In the genomic region with DNA sequence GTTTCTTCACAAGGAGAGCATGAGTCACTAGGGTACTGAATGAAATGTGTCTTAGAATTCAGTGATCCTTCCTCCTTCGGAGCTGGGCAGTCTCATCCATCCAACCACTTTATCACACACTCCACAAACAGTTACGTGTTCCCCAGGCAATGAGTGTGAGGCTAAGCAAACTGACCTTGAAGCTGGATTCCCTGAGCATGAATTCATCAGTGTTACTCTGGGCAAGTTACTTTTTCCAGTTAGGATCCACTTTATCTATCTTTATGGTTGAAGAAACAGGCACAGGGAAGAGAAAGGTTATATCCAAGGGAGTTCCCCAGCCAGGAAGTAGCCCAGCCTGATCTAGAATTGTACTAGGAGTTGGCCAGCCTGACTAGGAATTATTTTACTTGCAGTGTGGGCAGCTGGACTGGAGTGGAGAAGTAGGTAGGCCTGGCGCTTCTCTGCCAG, we compare ENCODE assay signal across 12 cellular contexts. TPM values are rescaled to one million over a fixed set of nuclear protein-coding genes. Genes with fewer than 3 reads are reported as not detected.
A peak's percentile ranks its signal among the peaks of the same experiment; 100 is the strongest.
DNase-seq lines count a peak whose midpoint lies in the region; FAIRE-seq and TF ChIP-seq lines count a peak whose summit lies in the region.
"Had no signal": no experiment of that assay in that cellular context is flagged by ENCODE, and none has a peak within 500 bp of the region (broad histone marks: within the 10 kb centered on the region; RNA-seq: fewer than 3 reads in every experiment).

No MANE protein-coding gene starts in this region.

- H3K36me3 ChIP-seq in bronchial epithelial cell (ENCODE audit: control insufficient read depth, insufficient read depth, low read length) = no peaks in the 10 kb centered on the region
- no peaks in the 10 kb centered on the region for H3K36me3 ChIP-seq in keratinocyte (ENCODE audit: control insufficient read depth in 2 of 2, extremely low read depth in 1 of 2, insufficient read depth in 2 of 2, low read length in 2 of 2)
- H3K36me3 ChIP-seq in esophagus muscularis mucosa = no peaks in the 10 kb centered on the region
- H3K36me3 ChIP-seq: sigmoid colon had no signal

- H3K4me3 ChIP-seq in bronchial epithelial cell (ENCODE audit: low read depth, low read length) = no peak overlapping the region
- H3K4me3 ChIP-seq in keratinocyte (ENCODE audit: control insufficient read depth in 2 of 3, extremely low read depth in 1 of 3, insufficient read depth in 2 of 3, low read depth in 1 of 3, low read length in 3 of 3) = no peak overlapping the region
- H3K4me3 ChIP-seq in esophagus muscularis mucosa = no peak overlapping the region
- H3K4me3 ChIP-seq: sigmoid colon had no signal

- H3K27ac ChIP-seq in keratinocyte (ENCODE audit: control insufficient read depth, insufficient read depth, low read length) (no peak overlapping the region), esophagus muscularis mucosa (replicated peaks in 1 of 4) (no peak overlapping the region)
- H3K27ac ChIP-seq: sigmoid colon, VCaP had no signal

- no peak overlapping the region for H3K9ac ChIP-seq in keratinocyte (ENCODE audit: control insufficient read depth, extremely low read depth, insufficient read depth, low read length)

- intact Hi-C loops in esophagus muscularis mucosa (cut with DNase I) = no loop called here

- no peaks in the 10 kb centered on the region for H3K27me3 ChIP-seq in bronchial epithelial cell (ENCODE audit: control insufficient read depth, insufficient read depth, low read length)
- no peaks in the 10 kb centered on the region for H3K27me3 ChIP-seq in keratinocyte (ENCODE audit: control insufficient read depth, extremely low read depth, insufficient read depth, low read length)
- peaks cover 0 to 10% (median 0%) of the 10 kb centered on the region in 4 donors for H3K27me3 ChIP-seq in esophagus muscularis mucosa
- H3K27me3 ChIP-seq: sigmoid colon had no signal

- FAIRE-seq in bronchial epithelial cell (lab: Jason Lieb, UNC) = peak; percentile 85
- FAIRE-seq in keratinocyte (lab: Jason Lieb, UNC) = peak; percentile 43
- peak; percentile 86 for FAIRE-seq in urothelium cell line (lab: Jason Lieb, UNC)

- H3K9me1 ChIP-seq in keratinocyte (ENCODE audit: control insufficient read depth, extremely low read depth, insufficient read depth, low read length) = no peaks in the 10 kb centered on the region

- 61% methylated on average over 3 of the region's 3 CpGs for WGBS in esophagus muscularis mucosa

- no peaks in the 10 kb centered on the region for H3K9me3 ChIP-seq in keratinocyte (ENCODE audit: control insufficient read depth, low read depth, low read length)
- H3K9me3 ChIP-seq in esophagus muscularis mucosa = no peaks in the 10 kb centered on the region
- H3K9me3 ChIP-seq: sigmoid colon had no signal

- H4K20me1 ChIP-seq in keratinocyte (ENCODE audit: control insufficient read depth, extremely low read depth, insufficient read depth, low read length) = no peaks in the 10 kb centered on the region

- peaks cover 15% of the 10 kb centered on the region for H3K4me1 ChIP-seq in keratinocyte (ENCODE audit: control insufficient read depth, extremely low read depth, insufficient read depth, low read length)
- H3K4me1 ChIP-seq in esophagus muscularis mucosa = no peaks in the 10 kb centered on the region
- H3K4me1 ChIP-seq: sigmoid colon had no signal

- DNase-seq in HT-29 (ENCODE audit: low spot score) (peak; percentile 93), bronchial epithelial cell (ENCODE audit: low read depth) (peak; percentile 95), keratinocyte (ENCODE audit: low read depth, low spot score) (no peak), urothelium cell line (ENCODE audit: low spot score) (peak; percentile 42), cortex of kidney (lab: John Stamatoyannopoulos, UW) (no peak), GM10266 (ENCODE audit: extremely low spot score) (no peak), esophagus muscularis mucosa (ENCODE audit: extremely low spot score) (no peak)
- DNase-seq: activated naive CD4-positive, alpha-beta T cell; NCI-H446 treated with DMSO at 0.1 percent for 48 hours; sigmoid colon; stimulated activated naive CD4-positive, alpha-beta T cell had no signal

- TF ChIP-seq EP300 in esophagus muscularis mucosa (IDR thresholded peaks at IDR 0.05) = no peak

- TF ChIP-seq POLR2A in esophagus muscularis mucosa (IDR thresholded peaks at IDR 0.05; ENCODE audit: low read depth) = no peak

- TF ChIP-seq CTCF in bronchial epithelial cell (IDR thresholded peaks at IDR 0.05; ENCODE audit: insufficient read depth, low read length, severe bottlenecking) (no peak), keratinocyte (optimal IDR thresholded peaks at IDR 0.05 in 1 of 3, IDR thresholded peaks at IDR 0.05 in 1 of 3, conservative IDR thresholded peaks at IDR 0.05 in 1 of 3; ENCODE audit: extremely low read depth in 1 of 3, insufficient read depth in 2 of 3, low read length in 3 of 3) (no peak), GM10266 (IDR thresholded peaks at IDR 0.05; ENCODE audit: control insufficient read depth, insufficient read depth, low read depth, missing control alignments) (no peak), esophagus muscularis mucosa (IDR thresholded peaks at IDR 0.05) (no peak)

- dilution Hi-C loops in keratinocyte (cut with MboI; ENCODE audit: extremely low pct_ligation_motif_present, low sequenced_read_pairs) = no loop called here

- no peaks in the 10 kb centered on the region for H3K79me2 ChIP-seq in keratinocyte (ENCODE audit: control insufficient read depth, insufficient read depth, low read length)

- H3K4me2 ChIP-seq in keratinocyte (ENCODE audit: control insufficient read depth, extremely low read depth, insufficient read depth, low read depth, low read length) = peak overlapping the region; percentile 12

- H2AFZ ChIP-seq in keratinocyte (ENCODE audit: control insufficient read depth, low read length) = peak overlapping the region; percentile 62

RNA-seq across cellular contexts. Expression of a gene that starts 17.1 kb away (rescaled TPM):
- total RNA-seq in HT-29 (2014; rRNA removed; shearing (Covaris generic)) = 154 and 164 TPM in 2 replicates
- 8.2 and 37.5 TPM in 2 replicates for total RNA-seq in bronchial epithelial cell
- polyA plus RNA-seq in keratinocyte = 0.12 to 0.26 TPM (median 0.15 TPM) in 3 replicates
- not detected for polyA plus RNA-seq in keratinocyte (2011; ENCODE audit: low read depth)
- polyA plus RNA-seq in keratinocyte (2011; cell fraction: cytosol; rRNA removed) = 0.17 and 0.27 TPM in 2 replicates
- 0.48 and 0.64 TPM in 2 replicates for polyA plus RNA-seq in keratinocyte (2011; cell fraction: nucleus; rRNA removed)
- 0.10 and 0.47 TPM in 2 replicates for polyA plus RNA-seq in keratinocyte (2012; ENCODE audit: low replicate concordance)
- not detected in 3 replicates for polyA minus RNA-seq in keratinocyte
- not detected for polyA minus RNA-seq in keratinocyte (2011; cell fraction: cytosol; rRNA and poly(A)+ RNA removed)
- 0.32 and 1.0 TPM in 2 replicates for polyA minus RNA-seq in keratinocyte (2011; cell fraction: nucleus; rRNA and poly(A)+ RNA removed)
- 1 to 10 TPM in 1 of 4 donors, under 1 TPM in 1, not detected in 2; 0.69 to 2.9 TPM for total RNA-seq in esophagus muscularis mucosa

Comparison
In these comparisons a context has a peak if more than half of its experiments do, and no peak if none do; other contexts are left out.
1. DNase-seq: peak in HT-29 (single experiment), bronchial epithelial cell (single experiment) and urothelium cell line (single experiment); none in keratinocyte (single experiment), cortex of kidney (single experiment), GM10266 (single experiment) and esophagus muscularis mucosa (single experiment).